In the genomic region with DNA sequence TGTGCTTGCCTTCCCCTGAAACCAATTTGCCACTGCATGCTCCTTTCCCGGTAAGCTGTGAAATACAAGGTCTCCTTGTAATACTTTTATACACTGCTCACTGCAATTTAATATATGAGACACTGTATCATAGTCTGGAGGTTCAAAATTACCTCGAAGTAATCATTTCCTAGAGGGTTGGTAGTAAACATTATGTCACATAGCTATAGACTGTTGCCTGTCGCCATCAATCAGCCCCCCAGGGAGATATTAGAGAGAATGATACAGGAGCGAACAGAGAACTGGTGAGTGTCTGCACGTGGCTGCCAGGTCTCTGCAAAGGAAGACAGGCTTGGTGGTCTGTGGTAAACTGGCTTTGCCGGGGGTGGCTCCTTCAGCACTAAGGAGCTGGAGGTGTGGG, we compare ENCODE assay signal across 24 cellular contexts.
"Had no signal": no experiment of that assay in that cellular context is flagged by ENCODE, and none has a peak within 500 bp of the region (broad histone marks: within the 10 kb centered on the region; RNA-seq: fewer than 3 reads in every experiment).

No MANE protein-coding gene starts in this region.

- H3K36me3 ChIP-seq: stomach, suprapubic skin, thoracic aorta, thyroid gland, tibial artery, tibial nerve, transverse colon, upper lobe of left lung, upper lobe of right lung, uterus, vagina had no signal

- H3K9me3 ChIP-seq: stomach, suprapubic skin, testis, thoracic aorta, thyroid gland, tibial artery, transverse colon, upper lobe of left lung, upper lobe of right lung, uterus, vagina had no signal

- H3K27ac ChIP-seq: stomach, suprapubic skin, testis, thoracic aorta, thyroid gland, tibial artery, tibial nerve, transverse colon, upper lobe of left lung, upper lobe of right lung, uterus, vagina had no signal

- H3K4me3 ChIP-seq: stomach, suprapubic skin, testis, thoracic aorta, thyroid gland, tibial artery, tibial nerve, transverse colon, upper lobe of left lung, upper lobe of right lung, uterus, vagina had no signal

- H3K27me3 ChIP-seq: testis, thyroid gland, tibial nerve, transverse colon, upper lobe of left lung, uterus, vagina had no signal

- DNase-seq: stimulated activated CD4-positive, alpha-beta T cell treated with anti-CD3 and anti-CD28 coated beads, Interleukin-2, amount 100 ng/mL, for 48 hours; stimulated activated CD4-positive, alpha-beta T cell treated with anti-CD3 and anti-CD28 coated beads, Interleukin-4, amount 100 ng/mL, for 1 hour; stimulated activated CD4-positive, alpha-beta T cell treated with anti-CD3 and anti-CD28 coated beads, Interleukin-4, amount 100 ng/mL, for 24 hours; stimulated activated CD4-positive, alpha-beta T cell treated with anti-CD3 and anti-CD28 coated beads, Interleukin-4, amount 100 ng/mL, for 4 hours; stimulated activated CD8-positive, alpha-beta memory T cell treated with anti-CD3 and anti-CD28 coated beads, Interleukin-4, amount 100 ng/mL, for 48 hours; stimulated activated naive B cell treated with anti-CD40 and anti-IgM and Interleukin-4, amounts not matched to agents 10 μg/mL and 1 μg/mL and 100 μg/mL, for 72 hours; stimulated activated naive CD4-positive, alpha-beta T cell; stimulated activated naive CD4-positive, alpha-beta T cell treated with Interleukin-2 at 50 U/mL for 16 hours; stimulated activated naive CD8-positive, alpha-beta T cell treated with anti-CD3 and anti-CD28 coated beads, Interleukin-15, amount 100 ng/mL, for 72 hours; stimulated activated naive CD8-positive, alpha-beta T cell treated with anti-CD3 and anti-CD28 coated beads, Interleukin-15, Interleukin-2, amounts not matched to agents 100 U/mL and 50 U/mL, for 24 hours; stomach; substantia nigra; testis; thyroid gland; tibial artery; transverse colon; trophoblast cell; upper lobe of left lung; upper lobe of right lung; uterus had no signal
